In the genomic region with DNA sequence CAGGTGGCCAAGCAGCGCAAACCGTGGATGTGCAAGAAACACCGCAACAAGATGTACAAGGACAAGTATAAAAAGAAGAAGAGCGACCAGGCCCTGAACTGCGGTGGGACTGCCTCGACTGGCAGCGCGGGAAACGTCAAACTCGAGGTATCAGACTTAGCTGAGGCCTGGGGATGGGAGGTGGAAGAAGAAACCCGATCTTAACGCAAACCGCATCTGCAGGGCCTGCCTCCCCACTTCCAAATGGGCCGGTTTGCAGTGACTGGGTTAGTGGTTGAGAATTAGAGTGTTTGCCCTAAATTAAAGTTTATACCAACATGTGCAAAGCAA, we compare ENCODE assay signal across 8 cellular contexts. TPM values are rescaled to one million over a fixed set of nuclear protein-coding genes. Genes with fewer than 3 reads are reported as not detected.
DNase-seq lines count a peak whose midpoint lies in the region; ATAC-seq, FAIRE-seq and TF ChIP-seq lines count a peak whose summit lies in the region.

No MANE protein-coding gene starts in this region.

- peak overlapping the region; percentile 96 for H3K27ac Mint-ChIP-seq in stimulated activated effector memory CD8-positive, alpha-beta T cell treated with anti-CD3 and anti-CD28 coated beads, Interleukin-12 subunit alpha, Interleukin-12 subunit beta, amount 100 ng/mL, for 72 hours

- ATAC-seq in GM18511 (IDR thresholded peaks at IDR 0.05; ENCODE audit: unreplicated experiment) (peak; percentile 27), HG03095 (IDR thresholded peaks at IDR 0.05; ENCODE audit: unreplicated experiment) (peak; percentile 18)
- peak; percentile 39 for ATAC-seq in stimulated activated effector memory CD8-positive, alpha-beta T cell treated with anti-CD3 and anti-CD28 coated beads, Interleukin-12 subunit alpha, Interleukin-12 subunit beta, amount 100 ng/mL, for 72 hours

- peak; percentile 28 for DNase-seq in AG08396 (ENCODE audit: low spot score)
- DNase-seq in RPMI7951 (ENCODE audit: low read depth): peak; percentile 35
- DNase-seq in bronchial epithelial cell (ENCODE audit: low read depth): no peak
- peak; percentile 8 for DNase-seq in medulla oblongata (ENCODE audit: extremely low spot score)
- DNase-seq in stimulated activated effector memory CD8-positive, alpha-beta T cell treated with anti-CD3 and anti-CD28 coated beads, Interleukin-12 subunit alpha, Interleukin-12 subunit beta, amount 100 ng/mL, for 72 hours (ENCODE audit: low spot score in 2 of 2): no peak
- no peak for DNase-seq in NCI-H1436 (lab: John Stamatoyannopoulos, UW)

- no peak for TF ChIP-seq CTCF in bronchial epithelial cell (IDR thresholded peaks at IDR 0.05; ENCODE audit: insufficient read depth, low read length, severe bottlenecking)

- H3K9me3 Mint-ChIP-seq in stimulated activated effector memory CD8-positive, alpha-beta T cell treated with anti-CD3 and anti-CD28 coated beads, Interleukin-12 subunit alpha, Interleukin-12 subunit beta, amount 100 ng/mL, for 72 hours: no peaks in the 10 kb centered on the region

- H3K36me3 ChIP-seq in bronchial epithelial cell (ENCODE audit: control insufficient read depth, insufficient read depth, low read length): no peaks in the 10 kb centered on the region

- peaks cover 38% of the 10 kb centered on the region for H3K4me1 Mint-ChIP-seq in stimulated activated effector memory CD8-positive, alpha-beta T cell treated with anti-CD3 and anti-CD28 coated beads, Interleukin-12 subunit alpha, Interleukin-12 subunit beta, amount 100 ng/mL, for 72 hours

- H3K4me3 Mint-ChIP-seq in stimulated activated effector memory CD8-positive, alpha-beta T cell treated with anti-CD3 and anti-CD28 coated beads, Interleukin-12 subunit alpha, Interleukin-12 subunit beta, amount 100 ng/mL, for 72 hours: peak overlapping the region; percentile 89

- no peaks in the 10 kb centered on the region for H3K27me3 ChIP-seq in bronchial epithelial cell (ENCODE audit: control insufficient read depth, insufficient read depth, low read length)

- peak overlapping the region; percentile 85 for H3K4me3 ChIP-seq in bronchial epithelial cell (ENCODE audit: low read depth, low read length)

- H3K36me3 Mint-ChIP-seq in stimulated activated effector memory CD8-positive, alpha-beta T cell treated with anti-CD3 and anti-CD28 coated beads, Interleukin-12 subunit alpha, Interleukin-12 subunit beta, amount 100 ng/mL, for 72 hours: peaks cover 38% of the 10 kb centered on the region

- FAIRE-seq in bronchial epithelial cell (lab: Jason Lieb, UNC): no peak

RNA-seq across cellular contexts. Expression of gene RFXAP, which starts 0.8 kb away (rescaled TPM):
- total RNA-seq in RPMI7951 (2014; rRNA removed; shearing (Covaris generic)): 0.96 and 1.3 TPM in 2 replicates
- 0.53 and 1.5 TPM in 2 replicates for total RNA-seq in bronchial epithelial cell

Comparison
In these comparisons a context has a peak if more than half of its experiments do, and no peak if none do; other contexts are left out.
1. DNase-seq: peak in AG08396 (single experiment), RPMI7951 (single experiment) and medulla oblongata (single experiment); none in bronchial epithelial cell (single experiment), stimulated activated effector memory CD8-positive, alpha-beta T cell treated with anti-CD3 and anti-CD28 coated beads, Interleukin-12 subunit alpha, Interleukin-12 subunit beta, amount 100 ng/mL, for 72 hours (0 of 2) and NCI-H1436 (single experiment).
2. Peak in every context shown above with its lines, with median percentiles within 50 percentile points of each other: ATAC-seq.